ENCODE assay signal across 8 cellular contexts in the genomic region with DNA sequence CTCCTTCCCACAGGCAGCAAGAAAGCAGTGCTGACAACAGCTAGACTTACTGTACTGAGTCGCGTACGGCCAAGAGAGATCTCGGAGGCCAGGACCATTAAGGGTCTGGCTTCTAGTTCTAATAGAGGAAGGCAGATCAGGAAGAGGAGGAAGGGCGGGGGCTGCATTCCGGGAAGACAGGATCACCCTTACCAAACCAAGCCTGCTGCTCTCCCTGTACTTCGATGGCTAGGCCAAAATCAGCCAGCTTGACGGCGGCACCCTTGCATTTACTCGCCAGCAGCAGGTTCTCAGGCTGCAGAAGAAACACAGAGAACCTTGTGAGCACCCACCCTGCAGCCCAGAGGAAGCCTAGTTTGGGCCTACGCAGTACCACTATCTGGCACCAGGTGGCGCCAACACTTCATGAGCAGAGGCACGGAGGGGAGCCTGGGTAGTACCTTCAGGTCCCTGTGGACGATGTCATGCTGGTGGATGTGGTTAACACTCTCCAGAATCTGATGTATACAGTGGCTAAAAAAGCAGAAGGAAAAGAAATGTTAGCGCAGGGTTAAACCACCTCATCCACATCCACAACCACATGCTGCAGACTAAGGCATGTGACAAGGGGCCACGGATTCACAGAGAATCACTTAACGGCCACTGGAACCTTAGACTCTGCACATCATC. TPM values are rescaled to one million over a fixed set of nuclear protein-coding genes. Genes with fewer than 3 reads are reported as not detected.
DNase-seq lines count a peak whose midpoint lies in the region; ATAC-seq and TF ChIP-seq lines count a peak whose summit lies in the region.

No MANE protein-coding gene starts in this region.

- H3K27ac ChIP-seq in MM.1S (ENCODE audit: low read length) (no peak overlapping the region), heart right ventricle (peak overlapping the region; percentile 3 to 78 (median 58)), vagina (peak overlapping the region; percentile 84)

- DNase-seq in HCEC 1CT (peak; percentile 59), MM.1S (peak; percentile 76), T follicular helper cell (ENCODE audit: low read depth) (peak; percentile 84), heart right ventricle (peak; percentile 88), pulmonary artery endothelial cell (ENCODE audit: low read depth, low spot score) (peak; percentile 35), vagina (ENCODE audit: extremely low spot score in 2 of 2) (no peak)
- DNase-seq in activated naive CD8-positive, alpha-beta T cell treated with anti-CD3 and anti-CD28 coated beads, Interleukin-2, amount 50 U/mL, for 16 hours (ENCODE audit: low read depth, low spot score) = peak; percentile 77

- H3K4me3 ChIP-seq in MM.1S (ENCODE audit: low read length) (no peak overlapping the region), heart right ventricle (peak overlapping the region in 4 of 10 donors; percentile 8 to 23 (median 18)), vagina (no peak overlapping the region)

- 35 to 41% methylated on average over 17 of the region's 17 CpGs for WGBS in heart right ventricle, 2 donors

- no peak for TF ChIP-seq POLR2A in vagina (IDR thresholded peaks at IDR 0.05)

- H3K9me2 ChIP-seq in MM.1S (replicated peaks; ENCODE audit: insufficient read depth, low read length) = no peaks in the 10 kb centered on the region

- H3K9me3 ChIP-seq in MM.1S (replicated peaks; ENCODE audit: insufficient read depth, low read length) = no peaks in the 10 kb centered on the region
- no peaks in the 10 kb centered on the region for H3K9me3 ChIP-seq in heart right ventricle
- no peaks in the 10 kb centered on the region for H3K9me3 ChIP-seq in vagina

- H3K4me1 ChIP-seq in MM.1S (ENCODE audit: low read length) (no peaks in the 10 kb centered on the region), heart right ventricle (peaks cover 0 to 34% (median 22%) of the 10 kb centered on the region in 9 donors), vagina (peaks cover 30% of the 10 kb centered on the region)

- ATAC-seq in heart right ventricle = peak; percentile 84 to 95 (median 91)

- no peak overlapping the region for H3K9ac ChIP-seq in MM.1S (ENCODE audit: low read length)

- intact Hi-C loops in heart right ventricle (cut with DNase I) (loop anchor here (1.0 to 5.0 kb wide), 3 partner anchors 30 to 33 kb away; no protein-coding TSS in a partner anchor), vagina (cut with DNase I) (no loop called here)

- no peaks in the 10 kb centered on the region for H3K79me2 ChIP-seq in MM.1S (ENCODE audit: low read length)

- no peak overlapping the region for H2AFZ ChIP-seq in MM.1S (ENCODE audit: low read length)

- no peaks in the 10 kb centered on the region for H3K27me3 ChIP-seq in MM.1S (replicated peaks; ENCODE audit: insufficient read depth, low read length)
- H3K27me3 ChIP-seq in heart right ventricle = no peaks in the 10 kb centered on the region
- H3K27me3 ChIP-seq in vagina = no peaks in the 10 kb centered on the region

- no peaks in the 10 kb centered on the region for H3K36me3 ChIP-seq in MM.1S (replicated peaks; ENCODE audit: insufficient read depth, low read length)
- peaks cover 0 to 90% (median 16%) of the 10 kb centered on the region in 9 donors for H3K36me3 ChIP-seq in heart right ventricle
- H3K36me3 ChIP-seq in vagina = peaks cover 0 to 36% of the 10 kb centered on the region in 2 donors

- H4K20me1 ChIP-seq in MM.1S (ENCODE audit: insufficient read depth, low read length) = no peaks in the 10 kb centered on the region

- H3K4me2 ChIP-seq in MM.1S (ENCODE audit: low read depth, low read length) = no peak overlapping the region

- H3F3A ChIP-seq in MM.1S (ENCODE audit: insufficient read depth, low read length) = no peaks in the 10 kb centered on the region

- TF ChIP-seq CTCF in GM12801 (IDR thresholded peaks at IDR 0.05; ENCODE audit: extremely low read depth, insufficient read length) = peak; percentile 79
- TF ChIP-seq CTCF in MM.1S (IDR thresholded peaks at IDR 0.05; ENCODE audit: low read length) = peak; percentile 99
- peak; percentile 98 to 100 (median 100) for TF ChIP-seq CTCF in heart right ventricle (IDR thresholded peaks at IDR 0.05)
- peak; percentile 99 to 100 (median 100) for TF ChIP-seq CTCF in vagina (IDR thresholded peaks at IDR 0.05)

RNA-seq across cellular contexts. Expression of gene CAMK2G, which starts 25.4 kb away (rescaled TPM):
- total RNA-seq in heart right ventricle (10 to 100 TPM in 9 of 10 donors, 1 to 10 TPM in 1; 9.4 to 16.7 (median 12.7) TPM), pulmonary artery endothelial cell (31.1 and 31.2 TPM in 2 replicates), vagina (48.9 TPM)
- polyA plus RNA-seq in heart right ventricle = 1 to 10 TPM; 8.5 to 9.9 TPM

RNA-seq across cellular contexts. Expression of gene NDST2, which starts 37.6 kb away (rescaled TPM):
- total RNA-seq in heart right ventricle = 10 to 100 TPM in 8 of 10 donors, 1 to 10 TPM in 2; 8.3 to 15.7 (median 11.5) TPM
- 10 to 100 TPM in 1 of 2 donors, 1 to 10 TPM in 1; 7.2 to 12.9 TPM for polyA plus RNA-seq in heart right ventricle
- total RNA-seq in pulmonary artery endothelial cell = 12.9 and 17.4 TPM in 2 replicates
- total RNA-seq in vagina = 52.8 TPM

Comparison
In these comparisons a context has a peak if more than half of its experiments do, and no peak if none do; other contexts are left out.
1. DNase-seq: peak in HCEC 1CT (single experiment), MM.1S (single experiment), T follicular helper cell (single experiment), activated naive CD8-positive, alpha-beta T cell treated with anti-CD3 and anti-CD28 coated beads, Interleukin-2, amount 50 U/mL, for 16 hours (single experiment), heart right ventricle (2 of 2) and pulmonary artery endothelial cell (single experiment); none in vagina (0 of 2).
2. Peak in every context shown above with its lines, with median percentiles within 50 percentile points of each other: CTCF ChIP-seq.